In genomic region chr3:125119752-125120369, GRCh38 we compare ENCODE assay signal across 8 cellular contexts.
A peak's percentile ranks its signal among the peaks of the same experiment; 100 is the strongest.
DNase-seq lines count a peak whose midpoint lies in the region; ATAC-seq, FAIRE-seq and TF ChIP-seq lines count a peak whose summit lies in the region.

No MANE protein-coding gene starts in this region.

- H3K27ac ChIP-seq in suprapubic skin = no peak overlapping the region
- H3K27ac ChIP-seq in Peyer's patch = peak overlapping the region in 1 of 4 donors; percentile 55

- 56% methylated on average over 10 of the region's 10 CpGs for WGBS in suprapubic skin

- TF ChIP-seq POLR2A in suprapubic skin (IDR thresholded peaks at IDR 0.05) (no peak), Peyer's patch (IDR thresholded peaks at IDR 0.05) (no peak)

- peak overlapping the region; percentile 86 for H3K27ac Mint-ChIP-seq in central memory CD8-positive, alpha-beta T cell (ENCODE audit: low read depth)

- no peaks in the 10 kb centered on the region for H3K36me3 Mint-ChIP-seq in activated T-cell treated with anti-CD3 and anti-CD28 coated beads, Interleukin-2, amount 50 U/mL, for 4 hours (ENCODE audit: insufficient read depth)
- no peaks in the 10 kb centered on the region for H3K36me3 Mint-ChIP-seq in central memory CD8-positive, alpha-beta T cell (ENCODE audit: insufficient read depth)

- H3K27me3 ChIP-seq in suprapubic skin (no peaks in the 10 kb centered on the region), Peyer's patch (no peaks in the 10 kb centered on the region)

- H3K9me3 ChIP-seq in suprapubic skin = no peaks in the 10 kb centered on the region
- H3K9me3 ChIP-seq in Peyer's patch = no peaks in the 10 kb centered on the region

- peak; percentile 56 to 68 for ATAC-seq in activated T-cell treated with anti-CD3 and anti-CD28 coated beads, Interleukin-2, amount 50 U/mL, for 4 hours
- ATAC-seq in HG03064 (IDR thresholded peaks at IDR 0.05; ENCODE audit: low read depth, unreplicated experiment) = peak; percentile 62
- peak; percentile 75 for ATAC-seq in central memory CD8-positive, alpha-beta T cell (replicated peaks; ENCODE audit: extremely low read depth, poor library complexity, severe bottlenecking)

- no peak for FAIRE-seq in RCC 7860 (lab: Jason Lieb, UNC)

- no peak for TF ChIP-seq EP300 in suprapubic skin (IDR thresholded peaks at IDR 0.05)

- H3K4me1 ChIP-seq in suprapubic skin = peaks cover 28% of the 10 kb centered on the region
- H3K4me1 ChIP-seq in Peyer's patch = peaks cover 0 to 15% (median 4%) of the 10 kb centered on the region in 4 donors

- H3K4me1 Mint-ChIP-seq in activated T-cell treated with anti-CD3 and anti-CD28 coated beads, Interleukin-2, amount 50 U/mL, for 4 hours (ENCODE audit: low read depth) = peaks cover 42% of the 10 kb centered on the region
- peaks cover 63% of the 10 kb centered on the region for H3K4me1 Mint-ChIP-seq in central memory CD8-positive, alpha-beta T cell

- H3K27me3 Mint-ChIP-seq in activated T-cell treated with anti-CD3 and anti-CD28 coated beads, Interleukin-2, amount 50 U/mL, for 4 hours (ENCODE audit: low read depth) = no peaks in the 10 kb centered on the region
- no peaks in the 10 kb centered on the region for H3K27me3 Mint-ChIP-seq in central memory CD8-positive, alpha-beta T cell

- H3K36me3 ChIP-seq in suprapubic skin = no peaks in the 10 kb centered on the region
- H3K36me3 ChIP-seq in Peyer's patch = no peaks in the 10 kb centered on the region

- peak; percentile 17 for DNase-seq in activated T-cell treated with anti-CD3 and anti-CD28 coated beads, Interleukin-2, amount 50 U/mL, for 4 hours
- DNase-seq in activated T-cell treated with anti-CD3 and anti-CD28 coated beads for 4 hours = no peak
- peak in 1 of 2 donors; percentile 26 for DNase-seq in central memory CD8-positive, alpha-beta T cell (ENCODE audit: low spot score in 2 of 2)
- DNase-seq in suprapubic skin (ENCODE audit: low spot score in 2 of 2) = peak in 1 of 2 donors; percentile 28
- no peak for DNase-seq in Peyer's patch
- DNase-seq in RCC 7860 (ENCODE audit: low spot score) = no peak
- no peak for DNase-seq in RPMI8226

- H3K9me3 Mint-ChIP-seq in activated T-cell treated with anti-CD3 and anti-CD28 coated beads, Interleukin-2, amount 50 U/mL, for 4 hours = no peaks in the 10 kb centered on the region
- no peaks in the 10 kb centered on the region for H3K9me3 Mint-ChIP-seq in central memory CD8-positive, alpha-beta T cell

- no peak for TF ChIP-seq CTCF in suprapubic skin (IDR thresholded peaks at IDR 0.05)
- TF ChIP-seq CTCF in Peyer's patch (IDR thresholded peaks at IDR 0.05) = no peak

- H3K4me3 Mint-ChIP-seq in activated T-cell treated with anti-CD3 and anti-CD28 coated beads, Interleukin-2, amount 50 U/mL, for 4 hours = peak overlapping the region; percentile 46
- peak overlapping the region; percentile 70 for H3K4me3 Mint-ChIP-seq in central memory CD8-positive, alpha-beta T cell

- peak overlapping the region; percentile 13 for H3K4me3 ChIP-seq in suprapubic skin
- H3K4me3 ChIP-seq in Peyer's patch = peak overlapping the region in 1 of 4 donors; percentile 1
